Comparison of ENCODE assay signal across 17 cellular contexts in genomic region chr11:14315130-14315529, GRCh38. TPM values are rescaled to one million over a fixed set of nuclear protein-coding genes. Genes with fewer than 3 reads are reported as not detected.
A peak's percentile ranks its signal among the peaks of the same experiment; 100 is the strongest.
DNase-seq lines count a peak whose midpoint lies in the region; ATAC-seq and TF ChIP-seq lines count a peak whose summit lies in the region.
"Had no signal": no experiment of that assay in that cellular context is flagged by ENCODE, and none has a peak within 500 bp of the region (broad histone marks: within the 10 kb centered on the region; RNA-seq: fewer than 3 reads in every experiment).

No MANE protein-coding gene starts in this region.

- no peak overlapping the region for H3K4me3 Mint-ChIP-seq in GM23338
- peak overlapping the region; percentile 18 for H3K4me3 Mint-ChIP-seq in natural killer cell treated with Interleukin-12 subunit alpha and Interleukin-12 subunit beta and Interleukin-15 and Interleukin-18, amount 100 ng/mL, for 72 hours
- H3K4me3 Mint-ChIP-seq: nephron progenitor cell had no signal

- peak overlapping the region; percentile 51; the same call in 1 of the 2 replicates for H3K27ac ChIP-seq in GM23338 (ENCODE audit: low read depth)
- H3K27ac ChIP-seq: ascending aorta, psoas muscle had no signal

- H3K27me3 ChIP-seq in GM23338 (ENCODE audit: insufficient read depth) = no peaks in the 10 kb centered on the region
- H3K27me3 ChIP-seq: ascending aorta had no signal

- no peak overlapping the region for H2AFZ ChIP-seq in GM23338

- no peaks in the 10 kb centered on the region for H3K9me3 Mint-ChIP-seq in GM23338
- H3K9me3 Mint-ChIP-seq in natural killer cell treated with Interleukin-12 subunit alpha and Interleukin-12 subunit beta and Interleukin-15 and Interleukin-18, amount 100 ng/mL, for 72 hours = no peaks in the 10 kb centered on the region
- H3K9me3 Mint-ChIP-seq: nephron progenitor cell had no signal

- peaks cover 100% of the 10 kb centered on the region for H3K79me2 ChIP-seq in GM23338 (replicated peaks; ENCODE audit: insufficient read depth)

- TF ChIP-seq CTCF in GM23338 (conservative IDR thresholded peaks at IDR 0.05; ENCODE audit: low read depth in 2 of 2) = no peak

- ATAC-seq in GM18858 (IDR thresholded peaks at IDR 0.05; ENCODE audit: unreplicated experiment) = peak; percentile 25
- no peak for ATAC-seq in GM23338
- ATAC-seq in HG03460 (IDR thresholded peaks at IDR 0.05; ENCODE audit: unreplicated experiment) = peak; percentile 41
- no peak for ATAC-seq in natural killer cell treated with Interleukin-12 subunit alpha and Interleukin-12 subunit beta and Interleukin-15 and Interleukin-18, amount 100 ng/mL, for 72 hours
- ATAC-seq: HepG2, Panc1, psoas muscle, SK-N-SH treated with all-trans-retinoic acid at 6 μM for 48 hours had no signal

- no peak overlapping the region for H3K27ac Mint-ChIP-seq in GM23338
- peak overlapping the region; percentile 24 to 82 for H3K27ac Mint-ChIP-seq in natural killer cell treated with Interleukin-12 subunit alpha and Interleukin-12 subunit beta and Interleukin-15 and Interleukin-18, amount 100 ng/mL, for 72 hours
- H3K27ac Mint-ChIP-seq: nephron progenitor cell had no signal

- no peak overlapping the region; the same call in 1 of the 2 replicates for H3K4me2 ChIP-seq in GM23338

- H3K9me2 ChIP-seq in GM23338 (ENCODE audit: insufficient read depth) = no peaks in the 10 kb centered on the region

- no peaks in the 10 kb centered on the region for H3K36me3 ChIP-seq in GM23338 (ENCODE audit: insufficient read depth)
- H3K36me3 ChIP-seq: ascending aorta had no signal

- H3K36me3 Mint-ChIP-seq in GM23338 (ENCODE audit: low read depth) = peaks cover 6% of the 10 kb centered on the region; the same call in 1 of the 3 replicates
- no peaks in the 10 kb centered on the region for H3K36me3 Mint-ChIP-seq in natural killer cell treated with Interleukin-12 subunit alpha and Interleukin-12 subunit beta and Interleukin-15 and Interleukin-18, amount 100 ng/mL, for 72 hours

- DNase-seq in GM23338 (ENCODE audit: low spot score) (no peak), SIG-M5 (lab: John Stamatoyannopoulos, UW) (no peak), NCI-H187 treated with DMSO at 0.1 percent for 48 hours (lab: John Stamatoyannopoulos, UW) (no peak)
- DNase-seq in natural killer cell treated with Interleukin-12 subunit alpha and Interleukin-12 subunit beta and Interleukin-15 and Interleukin-18, amount 100 ng/mL, for 72 hours (ENCODE audit: low spot score) = no peak
- DNase-seq in activated CD4-positive, alpha-beta T cell treated with anti-CD3 and anti-CD28 coated beads, Interleukin-2, amount 50 U/mL, for 48 hours = no peak
- DNase-seq: activated CD4-positive, alpha-beta T cell treated with anti-CD3 and anti-CD28 coated beads, Interleukin-2, amount 50 U/mL, for 4 hours; cortex of kidney; NCI-H2029; NCI-H526 treated with DMSO at 0.1 percent for 48 hours; nephron progenitor cell; psoas muscle had no signal

- peaks cover 64% of the 10 kb centered on the region for H3K4me1 Mint-ChIP-seq in GM23338
- peaks cover 40 to 51% of the 10 kb centered on the region in 2 donors for H3K4me1 Mint-ChIP-seq in natural killer cell treated with Interleukin-12 subunit alpha and Interleukin-12 subunit beta and Interleukin-15 and Interleukin-18, amount 100 ng/mL, for 72 hours (ENCODE audit: low read depth in 2 of 2)

- H3K4me3 ChIP-seq in GM23338 = no peak overlapping the region
- H3K4me3 ChIP-seq: ascending aorta, psoas muscle had no signal

- H3K27me3 Mint-ChIP-seq in GM23338 (ENCODE audit: insufficient read depth, low read depth, poor library complexity) = peaks cover 4% of the 10 kb centered on the region
- H3K27me3 Mint-ChIP-seq in natural killer cell treated with Interleukin-12 subunit alpha and Interleukin-12 subunit beta and Interleukin-15 and Interleukin-18, amount 100 ng/mL, for 72 hours = no peaks in the 10 kb centered on the region

- H3K4me1 ChIP-seq in GM23338 (ENCODE audit: insufficient read depth) = peaks cover 86% of the 10 kb centered on the region

- peaks cover 58% of the 10 kb centered on the region for H4K20me1 ChIP-seq in GM23338 (replicated peaks; ENCODE audit: insufficient read depth)

- no peaks in the 10 kb centered on the region for H3F3A ChIP-seq in GM23338 (replicated peaks; ENCODE audit: low read depth)

TF ChIP-seq in GM23338, 12 proteins besides CTCF, POLR2A, EP300 and RAD21 (continues in another document):
- TF ChIP-seq POLR2AphosphoS5 (IDR thresholded peaks at IDR 0.05; ENCODE audit: low read depth) (no peak), EZH2 (IDR thresholded peaks at IDR 0.05; ENCODE audit: low read depth, unreplicated experiment) (no peak), NANOG (IDR thresholded peaks at IDR 0.05; ENCODE audit: borderline replicate concordance) (no peak), ZNF331 (CRISPR knock-in tag; IDR thresholded peaks at IDR 0.05; ENCODE audit: low read depth) (no peak), JUNB (IDR thresholded peaks at IDR 0.05; ENCODE audit: unreplicated experiment) (no peak), ETS1 (IDR thresholded peaks at IDR 0.05) (no peak), CREB1 (CRISPR knock-in tag; IDR thresholded peaks at IDR 0.05; ENCODE audit: low read depth) (no peak), EZH2phosphoT487 (IDR thresholded peaks at IDR 0.05; ENCODE audit: unreplicated experiment) (no peak), REST (IDR thresholded peaks at IDR 0.05; ENCODE audit: unreplicated experiment) (no peak), STAT1 (IDR thresholded peaks at IDR 0.05; ENCODE audit: unreplicated experiment) (no peak), ZNF114 (CRISPR knock-in tag; IDR thresholded peaks at IDR 0.05) (no peak)

RNA-seq across cellular contexts. Expression of gene RRAS2, which starts 43.9 kb away (rescaled TPM):
- total RNA-seq in GM23338 (2014; rRNA removed; shearing (Covaris generic)) = 293 and 296 TPM in 2 replicates
- polyA plus RNA-seq in GM23338 (2016; fragmentation: Nextera tagmentation; extraction: Ambion mirVana) = 174 and 196 TPM in 2 replicates
- 100 to 1,000 TPM in 1 of 2 donors, 10 to 100 TPM in 1; 97.3 to 141 TPM for total RNA-seq in natural killer cell treated with Interleukin-12 subunit alpha and Interleukin-12 subunit beta and Interleukin-15 and Interleukin-18, amount 100 ng/mL, for 72 hours

Comparison
In these comparisons a context has a peak if more than half of its experiments do, and no peak if none do; other contexts are left out.
1. ATAC-seq: peak in GM18858 (single experiment) and HG03460 (single experiment); none in GM23338 (single experiment) and natural killer cell treated with Interleukin-12 subunit alpha and Interleukin-12 subunit beta and Interleukin-15 and Interleukin-18, amount 100 ng/mL, for 72 hours (0 of 2).